12 cellular contexts compared by ENCODE assay signal in the genomic region with DNA sequence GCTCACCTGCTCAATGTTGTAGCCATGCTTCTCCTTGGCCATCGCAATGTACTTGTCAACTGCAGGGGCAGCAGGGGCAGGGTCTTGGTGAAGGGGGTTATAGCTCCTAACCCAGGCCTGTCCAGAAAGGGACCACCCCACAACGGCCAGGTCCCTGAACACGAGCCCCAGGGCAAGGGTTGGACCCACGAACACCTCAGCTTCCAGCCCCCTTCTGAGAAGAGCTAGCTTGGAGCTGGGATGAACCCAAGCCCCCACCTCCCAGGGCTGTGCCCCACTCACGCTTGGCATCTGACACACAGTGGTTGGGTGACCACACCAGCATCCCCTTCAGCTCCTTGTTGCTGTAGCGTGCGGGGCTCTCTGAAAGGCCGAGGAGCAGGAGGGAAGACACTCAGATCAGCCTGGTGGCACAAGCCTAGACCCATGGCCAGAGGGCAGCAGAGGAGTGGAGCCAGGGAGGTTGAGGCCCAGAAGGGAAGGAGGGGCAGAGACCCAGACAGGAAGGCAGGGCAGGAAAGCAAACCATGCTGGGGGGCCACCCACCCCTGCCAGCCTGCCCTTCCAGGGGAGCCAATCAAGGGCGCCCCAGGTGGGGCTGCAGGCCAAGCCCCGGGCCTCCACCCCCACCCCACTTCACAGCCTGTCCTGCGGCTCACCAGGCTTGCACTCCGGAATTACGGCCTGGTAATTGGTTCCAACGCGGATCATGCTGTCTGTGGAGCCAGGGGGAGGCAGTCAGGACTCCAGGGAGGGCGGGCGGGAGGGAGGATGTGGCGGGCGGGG. TPM values are rescaled to one million over a fixed set of nuclear protein-coding genes. Genes with fewer than 3 reads are reported as not detected.
DNase-seq lines count a peak whose midpoint lies in the region; ATAC-seq and TF ChIP-seq lines count a peak whose summit lies in the region.
"Had no signal": no experiment of that assay in that cellular context is flagged by ENCODE, and none has a peak within 500 bp of the region (broad histone marks: within the 10 kb centered on the region; RNA-seq: fewer than 3 reads in every experiment).

No MANE protein-coding gene starts in this region.

- H3K4me3 ChIP-seq in HEK293 (ENCODE audit: low read depth, low read length) (no peak overlapping the region), dorsolateral prefrontal cortex (peak overlapping the region in 45 of 59 donors; percentile 7 to 80 (median 65))

- H3K4me3 Mint-ChIP-seq in nephron progenitor cell, result peak overlapping the region; percentile 91

- peaks cover 17% of the 10 kb centered on the region for H3K36me3 Mint-ChIP-seq in nephron progenitor cell (ENCODE audit: low read depth)
- H3K36me3 Mint-ChIP-seq: IgD-negative memory B cell had no signal

- no peaks in the 10 kb centered on the region for H3K27me3 ChIP-seq in dorsolateral prefrontal cortex

- ATAC-seq in left lobe of liver, result no peak

- POLR2A ChIA-PET in HEK293 (lab: Yijun Ruan, JAX), result interaction anchor here (0.7 to 1.4 kb wide), 2 partner anchors 15 to 19 kb away, joined by 3 read pairs; no protein-coding TSS in a partner anchor

- no peak; the same call in 1 of the 2 replicates for TF ChIP-seq CTCF in HEK293 (tag by site-specific recombination; IDR thresholded peaks at IDR 0.05)
- peak in 9 of 56 donors; percentile 8 to 33 (median 14) for TF ChIP-seq CTCF in dorsolateral prefrontal cortex (IDR thresholded peaks at IDR 0.05 in 54 of 56, conservative IDR thresholded peaks at IDR 0.05 in 2 of 56; ENCODE audit: low read depth in 1 of 56, partially characterized antibody in 56 of 56)
- no peak for TF ChIP-seq CTCF in nephron progenitor cell (IDR thresholded peaks at IDR 0.05)

- H3K9me3 Mint-ChIP-seq in nephron progenitor cell, result no peaks in the 10 kb centered on the region
- H3K9me3 Mint-ChIP-seq: IgD-negative memory B cell had no signal

- intact Hi-C loops in dorsolateral prefrontal cortex (cut with DNase I), result loop anchor here in 1 of 2 donors (5.0 kb wide), 1 partner anchor 78 kb away; a partner anchor contains a TSS

- H3K27me3 Mint-ChIP-seq in nephron progenitor cell (ENCODE audit: low read depth, poor library complexity), result no peaks in the 10 kb centered on the region

- no peak overlapping the region for H3K27ac ChIP-seq in HEK293 (ENCODE audit: extremely low read depth, low read depth, low read length)
- H3K27ac ChIP-seq in dorsolateral prefrontal cortex, result peak overlapping the region in 53 of 59 donors; percentile 48 to 99 (median 86)

- H3K4me1 ChIP-seq in HEK293 (ENCODE audit: control insufficient read depth, insufficient read depth, low read length), result peaks cover 4% of the 10 kb centered on the region

- CTCF ChIA-PET in HEK293 (lab: Yijun Ruan, JAX), result interaction anchor here (1.1 to 4.2 kb wide), 4 partner anchors 20 to 77 kb away, joined by 3 to 17 read pairs (median 9); no protein-coding TSS in a partner anchor

- H3K4me1 Mint-ChIP-seq in nephron progenitor cell, result peaks cover 58% of the 10 kb centered on the region

- DNase-seq in NCI-H2227 (lab: John Stamatoyannopoulos, UW; ENCODE audit: unreplicated experiment) (peak; percentile 38), NCI-H2227 treated with DMSO at 0.1 percent for 48 hours (lab: John Stamatoyannopoulos, UW) (no peak), dorsolateral prefrontal cortex (no peak), nephron progenitor cell (peak; percentile 30), kidney tubule cell (ENCODE audit: low spot score) (no peak), left lobe of liver (ENCODE audit: low spot score) (no peak)
- no peak for DNase-seq in stimulated activated CD4-positive, alpha-beta T cell treated with anti-CD3 and anti-CD28 coated beads, Interleukin-15, amount 100 ng/mL, for 24 hours
- DNase-seq: effector CD8-positive, alpha-beta T cell; GDM1; NCI-H2171 had no signal

- peak overlapping the region; percentile 75 for H3K27ac Mint-ChIP-seq in nephron progenitor cell

- H3K36me3 ChIP-seq in HEK293 (ENCODE audit: control insufficient read depth in 2 of 2, insufficient read depth in 1 of 2, low read length in 2 of 2), result peaks cover 0 to 15% of the 10 kb centered on the region in 2 experiments; a peak in 1 of 3 replicates

- no peaks in the 10 kb centered on the region for H3K9me3 ChIP-seq in HEK293 (ENCODE audit: control insufficient read depth, insufficient read depth, low read depth, low read length)

TF ChIP-seq in HEK293, 187 proteins besides CTCF, POLR2A, EP300 and RAD21:
- TF ChIP-seq, protein P1, sequence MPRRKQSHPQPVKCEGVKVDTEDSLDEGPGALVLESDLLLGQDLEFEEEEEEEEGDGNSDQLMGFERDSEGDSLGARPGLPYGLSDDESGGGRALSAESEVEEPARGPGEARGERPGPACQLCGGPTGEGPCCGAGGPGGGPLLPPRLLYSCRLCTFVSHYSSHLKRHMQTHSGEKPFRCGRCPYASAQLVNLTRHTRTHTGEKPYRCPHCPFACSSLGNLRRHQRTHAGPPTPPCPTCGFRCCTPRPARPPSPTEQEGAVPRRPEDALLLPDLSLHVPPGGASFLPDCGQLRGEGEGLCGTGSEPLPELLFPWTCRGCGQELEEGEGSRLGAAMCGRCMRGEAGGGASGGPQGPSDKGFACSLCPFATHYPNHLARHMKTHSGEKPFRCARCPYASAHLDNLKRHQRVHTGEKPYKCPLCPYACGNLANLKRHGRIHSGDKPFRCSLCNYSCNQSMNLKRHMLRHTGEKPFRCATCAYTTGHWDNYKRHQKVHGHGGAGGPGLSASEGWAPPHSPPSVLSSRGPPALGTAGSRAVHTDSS (tag by site-specific recombination; IDR thresholded peaks at IDR 0.05), result no peak
- TF ChIP-seq GLIS1 (tag by site-specific recombination; IDR thresholded peaks at IDR 0.05) (peak; percentile 88), MYNN (tag by site-specific recombination; IDR thresholded peaks at IDR 0.05; ENCODE audit: borderline replicate concordance) (no peak), GLIS2 (tag by site-specific recombination; IDR thresholded peaks at IDR 0.05) (peak; percentile 29; the same call in 1 of the 2 replicates), ZIC2 (tag by site-specific recombination; IDR thresholded peaks at IDR 0.05) (peak; percentile 89)

RNA-seq across cellular contexts. Expression of a gene that starts 1.9 kb away (rescaled TPM):
- total RNA-seq in dorsolateral prefrontal cortex (10 to 100 TPM in 73 of 120 experiments, 1 to 10 TPM in 47; 4.7 to 20.2 (median 10.9) TPM), left lobe of liver (0.23 TPM)

RNA-seq across cellular contexts. Expression of a gene that starts 23.7 kb away (rescaled TPM):
- total RNA-seq in dorsolateral prefrontal cortex (10 to 100 TPM; 18.7 to 46.0 (median 26.4) TPM), left lobe of liver (4.2 TPM)

RNA-seq across cellular contexts. Expression of a gene that starts 59.3 kb away (rescaled TPM):
- total RNA-seq in dorsolateral prefrontal cortex (100 to 1,000 TPM; 169 to 367 (median 264) TPM), left lobe of liver (182 TPM)

Comparison
In these comparisons a context has a peak if more than half of its experiments do, and no peak if none do; other contexts are left out.
1. DNase-seq: peak in NCI-H2227 (single experiment) and nephron progenitor cell (single experiment); none in NCI-H2227 treated with DMSO at 0.1 percent for 48 hours (single experiment), dorsolateral prefrontal cortex (0 of 10), kidney tubule cell (single experiment), left lobe of liver (single experiment) and stimulated activated CD4-positive, alpha-beta T cell treated with anti-CD3 and anti-CD28 coated beads, Interleukin-15, amount 100 ng/mL, for 24 hours (single experiment).